In the genomic region with DNA sequence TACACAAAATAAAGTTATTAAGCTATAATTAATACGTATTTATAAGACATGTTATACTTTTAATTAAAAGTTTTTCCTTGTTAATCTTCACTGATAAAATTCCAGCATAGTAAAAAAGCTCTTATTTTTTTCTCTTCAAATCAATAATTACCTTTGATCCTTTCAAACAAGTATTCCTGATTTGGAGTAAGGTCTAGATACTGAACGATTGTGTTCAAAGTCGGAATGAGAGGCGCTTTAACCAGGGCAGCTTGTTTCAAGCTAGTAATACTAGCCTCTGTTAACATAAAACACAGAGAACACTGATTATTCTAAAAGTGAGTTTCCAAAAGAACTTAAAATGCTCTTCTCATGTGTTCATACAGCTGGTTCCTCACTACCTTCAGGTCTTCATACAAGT, we compare ENCODE assay signal across 10 cellular contexts. TPM values are rescaled to one million over a fixed set of nuclear protein-coding genes. Genes with fewer than 3 reads are reported as not detected.
"Had no signal": no experiment of that assay in that cellular context is flagged by ENCODE, and none has a peak within 500 bp of the region (broad histone marks: within the 10 kb centered on the region; RNA-seq: fewer than 3 reads in every experiment).

No MANE protein-coding gene starts in this region.

- H3K27me3 Mint-ChIP-seq: IgD-negative memory B cell had no signal

- DNase-seq: GM23248, GOT3, H7, KG1 had no signal

- H3K4me3 ChIP-seq: GM23248, HAP-1 had no signal

- H2AFZ ChIP-seq: GM23248 had no signal

- FAIRE-seq: HTR-8/SVneo had no signal

- H3K9me3 Mint-ChIP-seq: IgD-negative memory B cell had no signal

- H3K9ac ChIP-seq: GM23248 had no signal

- ATAC-seq: HCT116 had no signal

- H3K27ac ChIP-seq: GM23248 had no signal

- H3K9me3 ChIP-seq: HAP-1 had no signal

- H3K4me3 Mint-ChIP-seq: IgD-negative memory B cell had no signal

- H3K4me1 ChIP-seq: HAP-1 had no signal

RNA-seq across cellular contexts. Expression of a gene that starts 29.4 kb away (rescaled TPM):
- total RNA-seq: GM23248, H4, H7, HT-29 had no signal
- polyA plus RNA-seq: GM23248, IgD-negative memory B cell had no signal
